Comparison of ENCODE assay signal across 21 cellular contexts in genomic region chr10:32104622-32105509, GRCh38. TPM values are rescaled to one million over a fixed set of nuclear protein-coding genes. Genes with fewer than 3 reads are reported as not detected.
DNase-seq lines count a peak whose midpoint lies in the region; ATAC-seq and TF ChIP-seq lines count a peak whose summit lies in the region.
"Had no signal": no experiment of that assay in that cellular context is flagged by ENCODE, and none has a peak within 500 bp of the region (broad histone marks: within the 10 kb centered on the region; RNA-seq: fewer than 3 reads in every experiment).

No MANE protein-coding gene starts in this region.

- no peak overlapping the region for H3K4me3 Mint-ChIP-seq in T-helper 17 cell
- H3K4me3 Mint-ChIP-seq: activated CD4-positive, alpha-beta memory T cell treated with anti-CD3 and anti-CD28 coated beads for 36 hours; activated naive CD8-positive, alpha-beta T cell treated with anti-CD3 and anti-CD28 coated beads, Interleukin-2, amount 50 U/mL, for 24 hours; activated T-cell treated with anti-CD3 and anti-CD28 coated beads, Interleukin-2, amount 50 U/mL, for 72 hours had no signal

- H3K27me3 Mint-ChIP-seq in T-helper 17 cell, result peaks cover 38% of the 10 kb centered on the region
- H3K27me3 Mint-ChIP-seq: activated naive CD8-positive, alpha-beta T cell treated with anti-CD3 and anti-CD28 coated beads, Interleukin-2, amount 50 U/mL, for 24 hours had no signal

- no peak overlapping the region for H3K4me3 ChIP-seq in AG10803 (ENCODE audit: low read length)
- H3K4me3 ChIP-seq in astrocyte of the spinal cord (ENCODE audit: low read depth, low read length), result no peak overlapping the region
- H3K4me3 ChIP-seq: left lung, ovary, SK-N-MC, spleen had no signal

- no peak for ATAC-seq in HG02763 (IDR thresholded peaks at IDR 0.05; ENCODE audit: unreplicated experiment)
- no peak for ATAC-seq in T-helper 17 cell
- ATAC-seq: activated naive CD8-positive, alpha-beta T cell treated with anti-CD3 and anti-CD28 coated beads, Interleukin-2, amount 50 U/mL, for 24 hours; activated T-cell treated with anti-CD3 and anti-CD28 coated beads, Interleukin-2, amount 50 U/mL, for 72 hours; foreskin keratinocyte; left lung had no signal

- TF ChIP-seq CTCF in AG10803 (conservative IDR thresholded peaks at IDR 0.05; ENCODE audit: low read length), result no peak
- no peak for TF ChIP-seq CTCF in astrocyte of the spinal cord (IDR thresholded peaks at IDR 0.05; ENCODE audit: low read depth, low read length)

- H3K27ac Mint-ChIP-seq in T-helper 17 cell, result no peak overlapping the region
- H3K27ac Mint-ChIP-seq: activated CD4-positive, alpha-beta memory T cell treated with anti-CD3 and anti-CD28 coated beads for 36 hours; activated naive CD8-positive, alpha-beta T cell treated with anti-CD3 and anti-CD28 coated beads, Interleukin-2, amount 50 U/mL, for 24 hours; activated T-cell treated with anti-CD3 and anti-CD28 coated beads, Interleukin-2, amount 50 U/mL, for 72 hours had no signal

- H3K4me1 Mint-ChIP-seq in T-helper 17 cell, result no peaks in the 10 kb centered on the region
- H3K4me1 Mint-ChIP-seq: activated naive CD8-positive, alpha-beta T cell treated with anti-CD3 and anti-CD28 coated beads, Interleukin-2, amount 50 U/mL, for 24 hours had no signal

- H3K36me3 Mint-ChIP-seq in T-helper 17 cell (ENCODE audit: low read depth), result peaks cover 2% of the 10 kb centered on the region
- H3K36me3 Mint-ChIP-seq: activated CD4-positive, alpha-beta memory T cell treated with anti-CD3 and anti-CD28 coated beads for 36 hours had no signal

- DNase-seq in AG10803 (ENCODE audit: low read depth) (peak; percentile 31), HT1080 (ENCODE audit: low read depth) (peak; percentile 73), astrocyte of the spinal cord (ENCODE audit: low read depth, low spot score) (peak; percentile 9), myocyte (ENCODE audit: low read depth) (peak; percentile 36), GDM1 (lab: John Stamatoyannopoulos, UW) (no peak), T-helper 17 cell (no peak)
- no peak for DNase-seq in activated effector memory CD4-positive, alpha-beta T cell treated with Interleukin-2 at 50 U/mL for 16 hours
- DNase-seq: activated CD4-positive, alpha-beta memory T cell treated with anti-CD3 and anti-CD28 coated beads for 36 hours; activated naive CD8-positive, alpha-beta T cell treated with anti-CD3 and anti-CD28 coated beads, Interleukin-2, amount 50 U/mL, for 24 hours; activated T-cell treated with anti-CD3 and anti-CD28 coated beads, Interleukin-2, amount 50 U/mL, for 72 hours; cerebellar nuclear complex; foreskin keratinocyte; H7; left lung; NCI-H2081 treated with DMSO at 0.1 percent for 48 hours; ovary; PC-3; spleen; stimulated activated naive CD4-positive, alpha-beta T cell treated with Interleukin-2 at 50 U/mL for 16 hours had no signal

- H3K9me3 ChIP-seq in T-helper 17 cell (ENCODE audit: control insufficient read depth, low read length, poor library complexity, severe bottlenecking), result no peaks in the 10 kb centered on the region
- H3K9me3 ChIP-seq: ovary had no signal

- in situ Hi-C loops in astrocyte of the spinal cord (cut with HindIII; ENCODE audit: low sequenced_read_pairs), result no loop called here

RNA-seq across cellular contexts. Expression of gene KIF5B, which starts 48.6 kb away (rescaled TPM):
- total RNA-seq in HT1080 (2014; rRNA removed; shearing (Covaris generic)), result 91.1 and 96.0 TPM in 2 replicates
- polyA plus RNA-seq in HT1080 (2015; cell fraction: cytosol; rRNA removed), result 69.7 and 92.9 TPM in 2 replicates
- 88.4 and 88.9 TPM in 2 replicates for polyA plus RNA-seq in HT1080 (2015; cell fraction: nucleus; rRNA removed)
- total RNA-seq in myocyte (416 and 456 TPM in 2 replicates), T-helper 17 cell (10 to 100 TPM; 47.8 to 65.5 TPM)
- 82.1 TPM for polyA plus RNA-seq in myocyte (2012)

Comparison
In these comparisons a context has a peak if more than half of its experiments do, and no peak if none do; other contexts are left out.
1. DNase-seq: peak in AG10803 (single experiment), HT1080 (single experiment), astrocyte of the spinal cord (single experiment) and myocyte (single experiment); none in activated effector memory CD4-positive, alpha-beta T cell treated with Interleukin-2 at 50 U/mL for 16 hours (single experiment), GDM1 (single experiment) and T-helper 17 cell (0 of 3).